In the genomic region with DNA sequence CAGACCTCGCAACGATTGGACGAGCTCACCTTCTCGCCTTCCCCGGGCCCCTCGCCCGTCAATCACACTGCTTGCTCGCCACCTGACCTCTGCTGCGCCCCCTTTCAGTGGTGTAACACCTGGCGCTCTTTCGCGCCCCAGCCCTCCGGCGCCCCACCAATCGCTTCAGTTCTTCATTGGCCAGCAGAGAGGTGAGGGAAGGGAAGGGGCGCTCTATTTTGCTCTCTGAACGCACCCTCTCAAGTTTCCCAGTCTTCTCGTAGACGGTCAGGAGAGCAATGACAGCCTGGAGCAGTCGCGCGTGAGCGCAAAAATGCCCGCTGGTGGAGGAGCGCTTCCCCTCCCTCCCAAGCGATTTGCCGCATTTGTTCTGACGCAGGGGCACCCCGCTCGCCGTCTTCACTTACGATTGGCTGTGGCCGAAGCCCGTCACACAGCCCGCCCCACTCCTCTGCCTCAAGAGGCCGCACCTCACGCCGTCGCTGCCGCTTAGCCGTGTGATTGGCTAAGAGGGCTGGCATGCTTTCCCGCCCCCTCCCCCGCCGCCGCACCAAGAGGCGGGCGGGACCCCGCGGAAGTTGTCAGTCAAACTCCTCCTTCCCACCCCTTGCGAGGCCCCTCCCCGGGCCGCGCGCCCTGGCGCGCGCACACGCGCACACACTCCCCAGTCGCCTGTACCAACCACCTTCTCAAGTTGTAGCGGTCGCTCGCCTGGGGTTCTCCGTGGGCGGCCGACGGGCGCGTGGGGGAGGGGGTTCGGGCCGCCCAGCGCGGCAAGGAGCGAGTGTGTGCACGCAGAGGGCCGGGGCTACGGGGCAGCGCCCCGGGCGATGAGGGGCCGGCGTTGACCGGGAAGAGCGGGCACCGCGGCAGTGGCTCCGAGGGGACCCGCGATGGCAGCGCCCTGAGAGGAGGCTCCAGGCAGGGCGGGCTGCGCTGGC, we compare ENCODE assay signal across 8 cellular contexts.
DNase-seq lines count a peak whose midpoint lies in the region; ATAC-seq and TF ChIP-seq lines count a peak whose summit lies in the region.

A gene (plus strand): TSS at position 667 of the 941 bp plus-strand sequence. CDS start 701 bp downstream, outside the sequence.

- H3K4me3 ChIP-seq in AG04449 (ENCODE audit: low read depth, low read length) = peak within 1 kb of the TSS; percentile 81
- H3K4me3 ChIP-seq in WI38 (ENCODE audit: low read depth, low read length) = peak within 1 kb of the TSS; percentile 90
- peak within 1 kb of the TSS; percentile 87 to 88 for H3K4me3 ChIP-seq in cardiac fibroblast (replicated peaks in 1 of 2; ENCODE audit: low read depth in 2 of 2, low read length in 2 of 2)

- ATAC-seq in GM18870 (IDR thresholded peaks at IDR 0.05; ENCODE audit: unreplicated experiment) = peak; percentile 89
- peak; percentile 89 for ATAC-seq in HG03139 (IDR thresholded peaks at IDR 0.05; ENCODE audit: unreplicated experiment)

- peak; percentile 9 for TF ChIP-seq CTCF in AG04449 (IDR thresholded peaks at IDR 0.05; ENCODE audit: insufficient read depth, low read length, missing control alignments)
- TF ChIP-seq CTCF in WI38 (IDR thresholded peaks at IDR 0.05; ENCODE audit: low read depth, low read length) = no peak
- TF ChIP-seq CTCF in cardiac fibroblast (IDR thresholded peaks at IDR 0.05; ENCODE audit: low read depth, low read length) = peak; percentile 3

- CTCF ChIA-PET in AG04449 (lab: Yijun Ruan, JAX) = interaction anchor here (0.6 to 3.4 kb wide), 6 partner anchors 76 to 224 kb away, joined by 3 to 45 read pairs (median 4); no protein-coding TSS in a partner anchor

- DNase-seq in AG04449 (ENCODE audit: low read depth, low spot score) (peak; percentile 94), NCI-H2227 (lab: John Stamatoyannopoulos, UW; ENCODE audit: unreplicated experiment) (peak; percentile 99), cardiac fibroblast (ENCODE audit: low read depth in 2 of 2) (peak; percentile 99 to 100), iPS-NIHi7 (ENCODE audit: extremely low spot score) (peak; percentile 99), smooth muscle cell of the brain vasculature (ENCODE audit: low read depth, low spot score) (peak; percentile 99)

- POLR2A ChIA-PET in AG04449 (lab: Yijun Ruan, JAX) = interaction anchor here (1.1 to 1.3 kb wide), 3 partner anchors 55 to 323 kb away, joined by 3 to 4 read pairs (median 3); a partner anchor contains a TSS

Comparison
In these comparisons a context has a peak if more than half of its experiments do, and no peak if none do; other contexts are left out.
1. Peak in every context shown above with its lines: DNase-seq, ATAC-seq and H3K4me3 ChIP-seq.